Comparison of ENCODE assay signal across 6 cellular contexts in genomic region chr17:75876190-75876937, GRCh38. TPM values are rescaled to one million over a fixed set of nuclear protein-coding genes. Genes with fewer than 3 reads are reported as not detected.
A peak's percentile ranks its signal among the peaks of the same experiment; 100 is the strongest.
DNase-seq lines count a peak whose midpoint lies in the region; ATAC-seq and TF ChIP-seq lines count a peak whose summit lies in the region.

No MANE protein-coding gene starts in this region.

- no peak for TF ChIP-seq CTCF in CD14-positive monocyte (IDR thresholded peaks at IDR 0.05)

- peaks cover 0 to 14% (median 4%) of the 10 kb centered on the region in 7 donors for H3K9me3 Mint-ChIP-seq in CD14-positive monocyte

- no peak overlapping the region for H3K27ac Mint-ChIP-seq in CD14-positive monocyte

- H3K4me1 Mint-ChIP-seq in CD14-positive monocyte: peaks cover 28% of the 10 kb centered on the region

- no peaks in the 10 kb centered on the region for H3K9me3 ChIP-seq in mononuclear cell (ENCODE audit: low read depth, low read length)

- intact Hi-C loops in CD14-positive monocyte (cut with micrococcal nuclease): no loop called here

- peak overlapping the region; percentile 8 for H3K4me3 ChIP-seq in mononuclear cell (ENCODE audit: low read length)

- H3K36me3 Mint-ChIP-seq in CD14-positive monocyte: peaks cover 2 to 6% of the 10 kb centered on the region in 2 donors

- H3K4me1 ChIP-seq in mononuclear cell (ENCODE audit: insufficient read depth, low read length): peaks cover 49% of the 10 kb centered on the region

- peak overlapping the region; percentile 69 to 95 for H3K4me3 Mint-ChIP-seq in CD14-positive monocyte

- peaks cover 11% of the 10 kb centered on the region for H3K27me3 ChIP-seq in mononuclear cell (ENCODE audit: insufficient read depth, low read length)

- DNase-seq in CD14-positive monocyte (ENCODE audit: low spot score) (no peak), NCI-H2196 treated with DMSO at 0.1 percent for 48 hours (lab: John Stamatoyannopoulos, UW; ENCODE audit: unreplicated experiment) (peak; percentile 58), kidney glomerular epithelial cell (lab: John Stamatoyannopoulos, UW) (no peak)
- DNase-seq in activated naive CD8-positive, alpha-beta T cell treated with anti-CD3 and anti-CD28 coated beads, Interleukin-2, amount 50 U/mL, for 16 hours (ENCODE audit: low read depth, low spot score): peak; percentile 19

- peaks cover 50 to 62% (median 52%) of the 10 kb centered on the region in 3 donors for H3K27me3 Mint-ChIP-seq in CD14-positive monocyte (ENCODE audit: low read depth in 3 of 3)

- no peak for ATAC-seq in HG03439 (IDR thresholded peaks at IDR 0.05; ENCODE audit: unreplicated experiment)

RNA-seq across cellular contexts. Expression of gene TRIM47, which starts 2.0 kb away (rescaled TPM):
- polyA plus RNA-seq in CD14-positive monocyte: not detected
- 0.63 TPM for total RNA-seq in mononuclear cell

RNA-seq across cellular contexts. Expression of gene TRIM65, which starts 20.4 kb away (rescaled TPM):
- 1 to 10 TPM; 5.6 to 5.9 TPM for polyA plus RNA-seq in CD14-positive monocyte
- 5.8 TPM for total RNA-seq in mononuclear cell

RNA-seq across cellular contexts. Expression of gene WBP2, which starts 21.2 kb away (rescaled TPM):
- polyA plus RNA-seq in CD14-positive monocyte: 10 to 100 TPM; 62.4 to 93.3 TPM
- 30.5 TPM for total RNA-seq in mononuclear cell

RNA-seq across cellular contexts. Expression of gene MRPL38, which starts 28.3 kb away (rescaled TPM):
- 10 to 100 TPM; 27.8 to 36.0 TPM for polyA plus RNA-seq in CD14-positive monocyte
- 45.4 TPM for total RNA-seq in mononuclear cell

RNA-seq across cellular contexts. Expression of gene UNC13D, which starts 32.2 kb away (rescaled TPM):
- polyA plus RNA-seq in CD14-positive monocyte: 10 to 100 TPM; 28.4 to 53.3 TPM
- 42.9 TPM for total RNA-seq in mononuclear cell

Comparison
In these comparisons a context has a peak if more than half of its experiments do, and no peak if none do; other contexts are left out.
1. DNase-seq: peak in NCI-H2196 treated with DMSO at 0.1 percent for 48 hours (single experiment) and activated naive CD8-positive, alpha-beta T cell treated with anti-CD3 and anti-CD28 coated beads, Interleukin-2, amount 50 U/mL, for 16 hours (single experiment); none in CD14-positive monocyte (single experiment) and kidney glomerular epithelial cell (single experiment).